In genomic region chr1:2972879-2973575, GRCh38 we compare ENCODE assay signal across 31 cellular contexts. TPM values are rescaled to one million over a fixed set of nuclear protein-coding genes. Genes with fewer than 3 reads are reported as not detected.
DNase-seq lines count a peak whose midpoint lies in the region; TF ChIP-seq lines count a peak whose summit lies in the region.
"Had no signal": no experiment of that assay in that cellular context is flagged by ENCODE, and none has a peak within 500 bp of the region (broad histone marks: within the 10 kb centered on the region; RNA-seq: fewer than 3 reads in every experiment).

No MANE protein-coding gene starts in this region.

- no peak overlapping the region for H3K27ac Mint-ChIP-seq in type B pancreatic cell
- no peak overlapping the region for H3K27ac Mint-ChIP-seq in activated naive CD4-positive, alpha-beta T cell treated with anti-CD3 and anti-CD28 coated beads, Interleukin-2, amount 10 ng/mL, durations not matched to agents 7 days and 5 days
- H3K27ac Mint-ChIP-seq in activated T-helper 1 cell treated with anti-CD3 and anti-CD28 coated beads, Interleukin-12 subunit alpha, Interleukin-12 subunit beta, Interleukin-2, Interleukin-4 antibody, amounts not matched to agents 30 ng/mL and 10 ng/mL and 1 ng/mL, durations not matched to agents 14 hours and 24 hours and 36 hours = no peak overlapping the region
- H3K27ac Mint-ChIP-seq: activated CD8-positive, alpha-beta T cell treated with anti-CD3 and anti-CD28 coated beads for 36 hours; CD4-positive, alpha-beta T cell had no signal

- H3K36me3 Mint-ChIP-seq in type B pancreatic cell = no peaks in the 10 kb centered on the region
- H3K36me3 Mint-ChIP-seq in activated naive CD4-positive, alpha-beta T cell treated with anti-CD3 and anti-CD28 coated beads, Interleukin-2, amount 10 ng/mL, durations not matched to agents 7 days and 5 days = no peaks in the 10 kb centered on the region
- no peaks in the 10 kb centered on the region for H3K36me3 Mint-ChIP-seq in activated T-helper 1 cell treated with anti-CD3 and anti-CD28 coated beads, Interleukin-12 subunit alpha, Interleukin-12 subunit beta, Interleukin-2, Interleukin-4 antibody, amounts not matched to agents 30 ng/mL and 10 ng/mL and 1 ng/mL, durations not matched to agents 14 hours and 24 hours and 36 hours (ENCODE audit: low read depth)

- H3K9me3 Mint-ChIP-seq in type B pancreatic cell = no peaks in the 10 kb centered on the region
- H3K9me3 Mint-ChIP-seq in activated naive CD4-positive, alpha-beta T cell treated with anti-CD3 and anti-CD28 coated beads, Interleukin-2, amount 10 ng/mL, durations not matched to agents 7 days and 5 days = no peaks in the 10 kb centered on the region
- no peaks in the 10 kb centered on the region for H3K9me3 Mint-ChIP-seq in activated T-helper 1 cell treated with anti-CD3 and anti-CD28 coated beads, Interleukin-12 subunit alpha, Interleukin-12 subunit beta, Interleukin-2, Interleukin-4 antibody, amounts not matched to agents 30 ng/mL and 10 ng/mL and 1 ng/mL, durations not matched to agents 14 hours and 24 hours and 36 hours
- H3K9me3 Mint-ChIP-seq: activated CD8-positive, alpha-beta T cell treated with anti-CD3 and anti-CD28 coated beads for 36 hours; CD4-positive, alpha-beta T cell; neural crest cell had no signal

- intact Hi-C loops in activated T-helper 1 cell treated with anti-CD3 and anti-CD28 coated beads, Interleukin-12 subunit alpha, Interleukin-12 subunit beta, Interleukin-2, Interleukin-4 antibody, amounts not matched to agents 30 ng/mL and 10 ng/mL and 1 ng/mL, durations not matched to agents 14 hours and 24 hours and 36 hours (cut with micrococcal nuclease) = no loop called here

- no peaks in the 10 kb centered on the region for H3K27me3 Mint-ChIP-seq in type B pancreatic cell
- peaks cover 27% of the 10 kb centered on the region for H3K27me3 Mint-ChIP-seq in activated naive CD4-positive, alpha-beta T cell treated with anti-CD3 and anti-CD28 coated beads, Interleukin-2, amount 10 ng/mL, durations not matched to agents 7 days and 5 days
- no peaks in the 10 kb centered on the region for H3K27me3 Mint-ChIP-seq in activated T-helper 1 cell treated with anti-CD3 and anti-CD28 coated beads, Interleukin-12 subunit alpha, Interleukin-12 subunit beta, Interleukin-2, Interleukin-4 antibody, amounts not matched to agents 30 ng/mL and 10 ng/mL and 1 ng/mL, durations not matched to agents 14 hours and 24 hours and 36 hours (ENCODE audit: insufficient read depth)

- H3K4me1 Mint-ChIP-seq in type B pancreatic cell (ENCODE audit: unreplicated experiment) = no peaks in the 10 kb centered on the region
- H3K4me1 Mint-ChIP-seq in activated naive CD4-positive, alpha-beta T cell treated with anti-CD3 and anti-CD28 coated beads, Interleukin-2, amount 10 ng/mL, durations not matched to agents 7 days and 5 days = peaks cover 7% of the 10 kb centered on the region
- H3K4me1 Mint-ChIP-seq in activated T-helper 1 cell treated with anti-CD3 and anti-CD28 coated beads, Interleukin-12 subunit alpha, Interleukin-12 subunit beta, Interleukin-2, Interleukin-4 antibody, amounts not matched to agents 30 ng/mL and 10 ng/mL and 1 ng/mL, durations not matched to agents 14 hours and 24 hours and 36 hours (ENCODE audit: low read depth) = no peaks in the 10 kb centered on the region
- H3K4me1 Mint-ChIP-seq: neural crest cell had no signal

- no peak overlapping the region for H3K4me3 Mint-ChIP-seq in type B pancreatic cell
- no peak overlapping the region for H3K4me3 Mint-ChIP-seq in activated naive CD4-positive, alpha-beta T cell treated with anti-CD3 and anti-CD28 coated beads, Interleukin-2, amount 10 ng/mL, durations not matched to agents 7 days and 5 days
- H3K4me3 Mint-ChIP-seq in activated T-helper 1 cell treated with anti-CD3 and anti-CD28 coated beads, Interleukin-12 subunit alpha, Interleukin-12 subunit beta, Interleukin-2, Interleukin-4 antibody, amounts not matched to agents 30 ng/mL and 10 ng/mL and 1 ng/mL, durations not matched to agents 14 hours and 24 hours and 36 hours = no peak overlapping the region
- H3K4me3 Mint-ChIP-seq: activated CD8-positive, alpha-beta T cell treated with anti-CD3 and anti-CD28 coated beads for 36 hours; CD4-positive, alpha-beta T cell; neural crest cell had no signal

- no peak for TF ChIP-seq CTCF in type B pancreatic cell (conservative IDR thresholded peaks at IDR 0.05)

- CTCF ChIA-PET in activated naive CD4-positive, alpha-beta T cell treated with anti-CD3 and anti-CD28 coated beads, Interleukin-2, amount 10 ng/mL, durations not matched to agents 7 days and 5 days (lab: Charles Lee) = no interaction called here

- peak; percentile 42 for DNase-seq in activated effector memory CD4-positive, alpha-beta T cell treated with anti-CD3 and anti-CD28 coated beads, Interleukin-2, amount 50 U/mL, for 16 hours
- no peak for DNase-seq in activated effector memory CD4-positive, alpha-beta T cell treated with Interleukin-2 at 50 U/mL for 16 hours
- peak; percentile 41 for DNase-seq in activated CD8-positive, alpha-beta memory T cell treated with anti-CD3 and anti-CD28 coated beads, Interleukin-2, amount 50 U/mL, for 48 hours
- DNase-seq in mesenteric fat pad (ENCODE audit: low spot score) = peak; percentile 84
- DNase-seq in type B pancreatic cell (ENCODE audit: extremely low spot score, unreplicated experiment) = peak; percentile 66
- DNase-seq in superior temporal gyrus (ENCODE audit: extremely low spot score) = no peak
- DNase-seq in activated naive CD4-positive, alpha-beta T cell treated with anti-CD3 and anti-CD28 coated beads, Interleukin-2, amount 10 ng/mL, durations not matched to agents 7 days and 5 days = no peak
- no peak for DNase-seq in activated T-helper 1 cell treated with anti-CD3 and anti-CD28 coated beads, Interleukin-12 subunit alpha, Interleukin-12 subunit beta, Interleukin-2, Interleukin-4 antibody, amounts not matched to agents 30 ng/mL and 10 ng/mL and 1 ng/mL, durations not matched to agents 14 hours and 24 hours and 36 hours (ENCODE audit: low spot score)
- DNase-seq: activated naive CD4-positive, alpha-beta T cell treated with Interleukin-2 at 50 U/mL for 16 hours; CD4-positive, alpha-beta T cell; central memory CD4-positive, alpha-beta T cell; dermis blood vessel endothelial cell; DND-41; esophagus squamous epithelium; foreskin keratinocyte; GF-D8; GM23248; heart right ventricle; mammary epithelial cell; NCI-H1436 treated with DMSO at 0.1 percent for 48 hours; NCI-H226; NCI-H526 treated with DMSO at 0.1 percent for 48 hours; stimulated activated CD4-positive, alpha-beta T cell treated with anti-CD3 and anti-CD28 coated beads, Interleukin-2, amount 100 ng/mL, for 48 hours; T-helper 2 cell; trophoblast cell had no signal

RNA-seq across cellular contexts. Expression of gene ACTRT2, which starts 48.2 kb away (rescaled TPM):
- total RNA-seq in mesenteric fat pad (not detected), type B pancreatic cell (ENCODE audit: low replicate concordance) (not detected in 2 replicates)
- total RNA-seq in activated T-helper 1 cell treated with anti-CD3 and anti-CD28 coated beads, Interleukin-12 subunit alpha, Interleukin-12 subunit beta, Interleukin-2, Interleukin-4 antibody, amounts not matched to agents 30 ng/mL and 10 ng/mL and 1 ng/mL, durations not matched to agents 14 hours and 24 hours and 36 hours = not detected in 2 replicates
- total RNA-seq: A172; activated CD8-positive, alpha-beta T cell treated with anti-CD3 and anti-CD28 coated beads for 36 hours; CD4-positive, alpha-beta T cell; dermis blood vessel endothelial cell; esophagus squamous epithelium; foreskin keratinocyte; GM23248; heart right ventricle; LHCN-M2; mammary epithelial cell; neural crest cell; right atrium auricular region; Right ventricle myocardium superior had no signal

Comparison
In these comparisons a context has a peak if more than half of its experiments do, and no peak if none do; other contexts are left out.
1. DNase-seq: peak in activated effector memory CD4-positive, alpha-beta T cell treated with anti-CD3 and anti-CD28 coated beads, Interleukin-2, amount 50 U/mL, for 16 hours (single experiment), activated CD8-positive, alpha-beta memory T cell treated with anti-CD3 and anti-CD28 coated beads, Interleukin-2, amount 50 U/mL, for 48 hours (single experiment), mesenteric fat pad (single experiment) and type B pancreatic cell (single experiment); none in activated effector memory CD4-positive, alpha-beta T cell treated with Interleukin-2 at 50 U/mL for 16 hours (single experiment), superior temporal gyrus (single experiment), activated naive CD4-positive, alpha-beta T cell treated with anti-CD3 and anti-CD28 coated beads, Interleukin-2, amount 10 ng/mL, durations not matched to agents 7 days and 5 days (single experiment) and activated T-helper 1 cell treated with anti-CD3 and anti-CD28 coated beads, Interleukin-12 subunit alpha, Interleukin-12 subunit beta, Interleukin-2, Interleukin-4 antibody, amounts not matched to agents 30 ng/mL and 10 ng/mL and 1 ng/mL, durations not matched to agents 14 hours and 24 hours and 36 hours (single experiment).